13 cellular contexts compared by ENCODE assay signal in the genomic region with DNA sequence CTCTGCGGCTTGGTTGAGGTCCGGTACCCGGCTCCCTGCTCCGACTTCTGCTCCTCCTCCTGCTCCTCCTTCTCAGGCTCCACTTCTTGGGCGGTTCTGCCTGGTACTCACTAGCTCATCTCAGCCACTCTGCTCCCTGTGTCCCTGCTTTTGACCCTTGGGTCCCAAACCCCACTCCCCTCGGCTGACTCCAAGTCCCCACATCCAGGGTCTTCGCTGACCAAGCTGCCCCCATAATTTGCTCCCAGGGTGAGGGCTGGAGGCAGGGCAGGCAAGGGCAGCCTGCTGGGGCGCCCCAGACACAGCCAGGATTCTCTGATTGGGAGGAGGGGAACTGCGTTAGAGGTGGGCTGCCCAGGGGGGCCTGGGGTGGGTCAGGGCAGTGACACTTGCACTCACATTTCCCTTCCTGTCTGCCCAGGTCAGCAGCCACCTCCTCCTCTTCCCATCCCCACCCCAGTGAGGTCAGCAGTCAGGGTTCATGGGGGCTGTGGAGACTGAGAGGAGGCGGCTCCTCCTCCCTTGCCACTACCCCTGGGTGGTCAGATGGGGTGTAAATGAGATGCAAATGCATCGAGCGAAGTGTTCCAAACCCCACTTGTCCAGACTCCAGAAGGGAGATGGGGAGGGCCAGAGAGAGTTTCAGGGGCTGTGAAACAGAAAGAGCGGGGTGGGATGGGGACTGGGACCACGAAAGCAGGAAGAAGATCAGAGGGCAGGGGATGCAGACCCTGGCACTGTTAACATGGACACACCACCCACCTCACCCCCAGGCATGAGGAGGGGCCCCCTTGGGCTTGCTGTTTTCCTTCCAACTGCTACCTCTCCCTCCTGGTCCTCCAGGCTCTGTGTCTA. TPM values are rescaled to one million over a fixed set of nuclear protein-coding genes. Genes with fewer than 3 reads are reported as not detected.
A peak's percentile ranks its signal among the peaks of the same experiment; 100 is the strongest.
DNase-seq lines count a peak whose midpoint lies in the region; ATAC-seq and TF ChIP-seq lines count a peak whose summit lies in the region.
"Had no signal": no experiment of that assay in that cellular context is flagged by ENCODE, and none has a peak within 500 bp of the region (broad histone marks: within the 10 kb centered on the region; RNA-seq: fewer than 3 reads in every experiment).

No MANE protein-coding gene starts in this region.

- H3K9ac ChIP-seq in BLaER1 (no peak overlapping the region), HUES64 (ENCODE audit: low read depth, low read length) (no peak overlapping the region)

- H3K4me3 ChIP-seq in BLaER1 (no peak overlapping the region), HUES64 (ENCODE audit: low read length) (peak overlapping the region; percentile 52; the same call in 1 of the 2 replicates), fibroblast of the aortic adventitia (ENCODE audit: low read depth, low read length) (peak overlapping the region; percentile 79), osteoblast (ENCODE audit: insufficient read depth, low read length) (peak overlapping the region; percentile 87)

- TF ChIP-seq CTCF in fibroblast of the aortic adventitia (IDR thresholded peaks at IDR 0.05; ENCODE audit: insufficient read depth, low read length) (no peak), osteoblast (IDR thresholded peaks at IDR 0.05; ENCODE audit: extremely low read depth, low read depth, low read length) (no peak)

- no peak for ATAC-seq in GM21423 (IDR thresholded peaks at IDR 0.05; ENCODE audit: unreplicated experiment)
- no peak for ATAC-seq in GM18873 (IDR thresholded peaks at IDR 0.05; ENCODE audit: low FRiP score, unreplicated experiment)

- no peaks in the 10 kb centered on the region; the same call in 1 of the 2 replicates for H3K36me3 ChIP-seq in BLaER1
- H3K36me3 ChIP-seq in HUES64 (ENCODE audit: insufficient read depth, low read length) = no peaks in the 10 kb centered on the region
- H3K36me3 ChIP-seq in osteoblast (ENCODE audit: insufficient read depth, low read length) = peaks cover 18% of the 10 kb centered on the region

- H3K27me3 ChIP-seq in BLaER1 (peaks cover 78% of the 10 kb centered on the region), HUES64 (ENCODE audit: insufficient read depth, low read length) (peaks cover 76% of the 10 kb centered on the region), osteoblast (ENCODE audit: insufficient read depth, low read length) (no peaks in the 10 kb centered on the region)

- DNase-seq in fibroblast of the aortic adventitia (ENCODE audit: low read depth) = no peak
- peak; percentile 93 for DNase-seq in osteoblast (ENCODE audit: insufficient read length, low spot score, missing footprints)
- DNase-seq in SHP77 treated with DMSO at 0.1 percent for 48 hours (lab: John Stamatoyannopoulos, UW) = no peak
- DNase-seq in NCI-H187 treated with DMSO at 0.1 percent for 48 hours (lab: John Stamatoyannopoulos, UW) = no peak
- DNase-seq: GF-D8 had no signal

- H3K27ac ChIP-seq in BLaER1 (no peak overlapping the region), HUES64 (ENCODE audit: low read depth, low read length) (no peak overlapping the region), osteoblast (ENCODE audit: low read depth, low read length) (peak overlapping the region; percentile 61)
- H3K27ac ChIP-seq: HL-60 had no signal

- H2AFZ ChIP-seq in osteoblast (ENCODE audit: low read length) = no peak overlapping the region

- H3K4me2 ChIP-seq in BLaER1 = peak overlapping the region; percentile 87
- H3K4me2 ChIP-seq in osteoblast (ENCODE audit: insufficient read depth, low read length) = peak overlapping the region; percentile 85

- H3K79me2 ChIP-seq in osteoblast (ENCODE audit: insufficient read depth, low read length) = peaks cover 10% of the 10 kb centered on the region

- H3K4me1 ChIP-seq in BLaER1 = peaks cover 67% of the 10 kb centered on the region
- H3K4me1 ChIP-seq in HUES64 (ENCODE audit: insufficient read depth, low read length) = peaks cover 42% of the 10 kb centered on the region
- H3K4me1 ChIP-seq in osteoblast (ENCODE audit: insufficient read depth, low read length) = peaks cover 46% of the 10 kb centered on the region

- H3K9me3 ChIP-seq in BLaER1 = no peaks in the 10 kb centered on the region
- H3K9me3 ChIP-seq in HUES64 (ENCODE audit: insufficient read depth, low read depth, low read length) = no peaks in the 10 kb centered on the region
- H3K9me3 ChIP-seq in osteoblast (ENCODE audit: low read depth, low read length) = no peaks in the 10 kb centered on the region

- H4K20me1 ChIP-seq in BLaER1 (peaks cover 72% of the 10 kb centered on the region), osteoblast (ENCODE audit: insufficient read depth, low read length) (peaks cover 31% of the 10 kb centered on the region)

- WGBS in HUES64 = 23% methylated on average over 13 of the region's 14 CpGs

RNA-seq across cellular contexts. Expression of gene SMARCD3, which starts 2.1 kb away (rescaled TPM):
- polyA plus RNA-seq in HUES64 (2013, experiment 1 of 2) = 7.7 TPM
- polyA plus RNA-seq in HUES64 (2013, experiment 2 of 2) = 11.5 TPM
- 44.9 and 59.7 TPM in 2 replicates for total RNA-seq in fibroblast of the aortic adventitia (ENCODE audit: low replicate concordance)
- total RNA-seq in osteoblast = 37.4 and 40.2 TPM in 2 replicates

RNA-seq across cellular contexts. Expression of gene CHPF2, which starts 14.1 kb away (rescaled TPM):
- 11.8 TPM for polyA plus RNA-seq in HUES64 (2013, experiment 1 of 2)
- 12.5 TPM for polyA plus RNA-seq in HUES64 (2013, experiment 2 of 2)
- total RNA-seq in fibroblast of the aortic adventitia (ENCODE audit: low replicate concordance) (33.0 and 47.0 TPM in 2 replicates), osteoblast (77.5 and 83.2 TPM in 2 replicates)

RNA-seq across cellular contexts. Expression of gene ABCF2, which starts 19.4 kb away (rescaled TPM):
- 55.5 TPM for polyA plus RNA-seq in HUES64 (2013, experiment 1 of 2)
- 44.7 TPM for polyA plus RNA-seq in HUES64 (2013, experiment 2 of 2)
- 18.8 and 50.9 TPM in 2 replicates for total RNA-seq in fibroblast of the aortic adventitia (ENCODE audit: low replicate concordance)
- 55.1 and 65.9 TPM in 2 replicates for total RNA-seq in osteoblast

RNA-seq across cellular contexts. Expression of gene H2BK1, which starts 36.1 kb away (rescaled TPM):
- not detected for polyA plus RNA-seq in HUES64 (2013, experiment 1 of 2)
- not detected for polyA plus RNA-seq in HUES64 (2013, experiment 2 of 2)
- total RNA-seq in fibroblast of the aortic adventitia (ENCODE audit: low replicate concordance) (not detected in 2 replicates), osteoblast (not detected in 2 replicates)
- total RNA-seq: bronchial epithelial cell, kidney epithelial cell, NCI-H460 had no signal

RNA-seq across cellular contexts. Expression of gene ASB10, which starts 59.3 kb away (rescaled TPM):
- polyA plus RNA-seq in HUES64 (2013, experiment 1 of 2) = not detected
- not detected for polyA plus RNA-seq in HUES64 (2013, experiment 2 of 2)
- not detected in 2 replicates for total RNA-seq in fibroblast of the aortic adventitia (ENCODE audit: low replicate concordance)
- not detected in 2 replicates for total RNA-seq in osteoblast
- total RNA-seq: bronchial epithelial cell, kidney epithelial cell, NCI-H460 had no signal
